16 cellular contexts compared by ENCODE assay signal in the genomic region with DNA sequence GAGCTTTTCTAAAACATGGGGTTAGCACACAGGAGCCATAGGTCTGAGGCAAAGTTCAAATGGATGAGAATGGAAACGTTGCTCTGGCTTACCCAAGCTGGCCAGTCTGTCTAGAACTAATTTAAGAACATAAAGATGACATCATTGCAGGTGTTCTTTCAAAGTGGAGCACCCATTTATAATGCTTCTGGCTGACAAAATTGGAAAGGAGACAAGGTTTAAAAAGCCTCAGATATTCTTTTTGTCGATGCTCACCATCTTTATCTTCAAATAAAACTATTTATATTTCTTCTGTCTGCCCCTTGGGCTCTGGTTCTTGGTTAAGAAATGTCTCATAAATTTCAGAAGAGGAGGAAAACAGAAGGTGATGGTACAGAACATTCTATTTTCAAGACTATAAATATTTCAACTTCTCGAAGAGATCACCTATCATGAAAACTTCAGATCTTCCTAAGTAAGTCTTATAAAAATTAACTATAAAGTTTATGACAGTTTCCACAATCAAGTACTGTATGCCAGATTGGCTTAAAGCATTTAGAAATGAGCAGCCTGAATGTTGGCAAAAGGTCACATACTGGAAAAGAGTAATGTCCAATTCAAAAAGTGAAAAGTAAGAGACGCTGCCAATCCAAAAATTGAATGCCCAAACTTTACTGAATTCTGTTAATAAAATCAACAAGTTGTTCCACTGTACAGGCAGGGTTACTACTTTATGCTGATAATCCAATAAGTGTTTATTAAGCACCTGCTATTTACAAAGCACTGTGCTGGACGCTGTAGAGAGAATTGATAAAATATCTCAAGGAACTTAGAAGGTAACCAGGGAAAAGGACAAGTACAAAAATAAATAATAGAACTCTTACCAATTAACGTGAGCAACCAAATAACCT.
A peak's percentile ranks its signal among the peaks of the same experiment; 100 is the strongest.
DNase-seq lines count a peak whose midpoint lies in the region; ATAC-seq, FAIRE-seq and TF ChIP-seq lines count a peak whose summit lies in the region.
"Had no signal": no experiment of that assay in that cellular context is flagged by ENCODE, and none has a peak within 500 bp of the region (broad histone marks: within the 10 kb centered on the region; RNA-seq: fewer than 3 reads in every experiment).

No MANE protein-coding gene starts in this region.

- no peaks in the 10 kb centered on the region for H3K9me3 ChIP-seq in uterus
- H3K9me3 ChIP-seq: SJSA1, testis had no signal

- no peak for DNase-seq in Right ventricle myocardium superior
- DNase-seq in Right ventricle myocardium inferior (ENCODE audit: missing footprints), result no peak
- peak; percentile 98 for DNase-seq in NCI-H510A treated with DMSO at 0.1 percent for 48 hours (lab: John Stamatoyannopoulos, UW)
- DNase-seq in uterus, result peak in 1 of 2 donors; percentile 43
- DNase-seq in GM03348 (ENCODE audit: low spot score), result no peak
- no peak for DNase-seq in middle frontal gyrus (ENCODE audit: extremely low spot score, low spot score)
- DNase-seq: activated CD4-positive, alpha-beta memory T cell treated with anti-CD3 and anti-CD28 coated beads for 36 hours; activated effector memory CD4-positive, alpha-beta T cell treated with anti-CD3 and anti-CD28 coated beads, Interleukin-2, amount 50 U/mL, for 16 hours; COR-L47; H7; NCI-H82; testis had no signal

- peak; percentile 77 for FAIRE-seq in islet of Langerhans (lab: Jason Lieb, UNC)

- no peak overlapping the region for H3K4me3 ChIP-seq in uterus
- H3K4me3 ChIP-seq: SJSA1, testis had no signal

- TF ChIP-seq CTCF in uterus (IDR thresholded peaks at IDR 0.05), result no peak

- ATAC-seq in Right ventricle myocardium superior (ENCODE audit: poor library complexity) (peak; percentile 78), Right ventricle myocardium inferior (no peak), GM19324 (IDR thresholded peaks at IDR 0.05; ENCODE audit: low FRiP score, unreplicated experiment) (no peak)

- no peaks in the 10 kb centered on the region for H3K27me3 ChIP-seq in uterus
- H3K27me3 ChIP-seq: SJSA1, testis had no signal

- H3K4me1 ChIP-seq in uterus, result no peaks in the 10 kb centered on the region
- H3K4me1 ChIP-seq: SJSA1, testis had no signal

- no peak for TF ChIP-seq POLR2A in uterus (IDR thresholded peaks at IDR 0.05)

- intact Hi-C loops in Right ventricle myocardium superior (cut with DNase I) (no loop called here), Right ventricle myocardium inferior (cut with DNase I) (loop anchor here (10.0 kb wide), 1 partner anchor 163 kb away; no protein-coding TSS in a partner anchor), uterus (cut with DNase I; ENCODE audit: low total_unique reads) (no loop called here)

- H3K27ac ChIP-seq in uterus, result peak overlapping the region; percentile 43 to 58
- H3K27ac ChIP-seq: parathyroid adenoma, SJSA1, testis had no signal

- no peaks in the 10 kb centered on the region for H3K36me3 ChIP-seq in uterus
- H3K36me3 ChIP-seq: SJSA1 had no signal
